Comparison of ENCODE assay signal across 8 cellular contexts in the genomic region with DNA sequence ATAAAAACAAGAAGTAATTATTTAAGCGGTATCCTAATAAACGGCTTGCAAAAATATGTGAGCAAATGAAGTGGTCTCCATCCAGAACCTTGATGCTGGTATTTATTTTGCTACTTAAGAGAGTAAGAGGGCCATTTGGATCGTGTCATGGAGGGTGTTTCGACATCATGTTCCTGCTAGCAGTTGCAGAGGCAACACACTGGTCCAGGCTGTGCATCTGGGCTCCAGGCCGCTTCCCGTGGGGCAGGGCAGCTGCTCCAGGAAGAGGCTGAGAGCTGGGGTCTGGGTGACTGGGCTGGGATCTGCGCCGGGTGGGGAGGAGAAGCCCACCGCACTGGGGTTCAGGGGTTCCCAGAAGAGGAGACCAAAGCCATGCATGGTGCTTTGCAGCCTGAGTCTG. TPM values are rescaled to one million over a fixed set of nuclear protein-coding genes. Genes with fewer than 3 reads are reported as not detected.
DNase-seq lines count a peak whose midpoint lies in the region; ATAC-seq, FAIRE-seq and TF ChIP-seq lines count a peak whose summit lies in the region.
"Not testable (repeated sequence)": the region's sequence is repeated elsewhere in the genome, so short reads cannot be mapped to it uniquely, and the experiment has no call there.

No MANE protein-coding gene starts in this region.

- H2AFZ ChIP-seq in IMR-90 (replicated peaks; ENCODE audit: low read length, poor library complexity), result not testable (repeated sequence)

- not testable (repeated sequence) for DNase-seq in IMR-90; Right ventricle myocardium inferior (ENCODE audit: missing footprints); heart left ventricle; left ventricle myocardium superior; left lung; pancreas; upper lobe of right lung

- WGBS in IMR-90 (ENCODE audit: extremely low coverage in 2 of 2, insufficient read length in 1 of 2), 2 experiments, result no CpG with 5 or more reads among the region's 9 CpGs
- WGBS in heart left ventricle, 4 donors, result no CpG with 5 or more reads among the region's 9 CpGs
- no CpG with 5 or more reads among the region's 9 CpGs for WGBS in pancreas, 2 donors

- TF ChIP-seq RAD21 in IMR-90 (IDR thresholded peaks at IDR 0.05; ENCODE audit: low read length), result not testable (repeated sequence)

- not testable (repeated sequence) for H3K18ac ChIP-seq in IMR-90 (ENCODE audit: low read depth, low read length)

- TF ChIP-seq POLR2A in IMR-90 (IDR thresholded peaks at IDR 0.05; ENCODE audit: low read depth, low read length); heart left ventricle (IDR thresholded peaks at IDR 0.05): not testable (repeated sequence)

- not testable (repeated sequence) for H3K4ac ChIP-seq in IMR-90 (ENCODE audit: low read depth, low read length)

- not testable (repeated sequence) for H3K4me2 ChIP-seq in IMR-90 (ENCODE audit: low read depth, low read length)

- not testable (repeated sequence) for H3K27ac ChIP-seq in IMR-90 (ENCODE audit: insufficient read depth, low read length); heart left ventricle; left lung; pancreas; upper lobe of right lung

- not testable (repeated sequence) for H4K8ac ChIP-seq in IMR-90 (ENCODE audit: low read depth in 2 of 2, low read length in 2 of 2)

- H4K20me1 ChIP-seq in IMR-90 (ENCODE audit: insufficient read depth, low read length), result not testable (repeated sequence)

- not testable (repeated sequence) for H3K27me3 ChIP-seq in IMR-90 (ENCODE audit: control insufficient read depth, insufficient read depth, low read length); heart left ventricle; left lung; pancreas; upper lobe of right lung

- H2AK9ac ChIP-seq in IMR-90 (replicated peaks; ENCODE audit: low read depth, low read length, poor library complexity), result not testable (repeated sequence)

- not testable (repeated sequence) for H3K9ac ChIP-seq in IMR-90 (ENCODE audit: low read depth, low read length)

- not testable (repeated sequence) for H3K14ac ChIP-seq in IMR-90 (replicated peaks; ENCODE audit: low read depth, low read length)

- not testable (repeated sequence) for H2BK20ac ChIP-seq in IMR-90 (ENCODE audit: low read depth, low read length)

- not testable (repeated sequence) for H3K9me1 ChIP-seq in IMR-90 (ENCODE audit: insufficient read depth, low read length)

- not testable (repeated sequence) for H4K5ac ChIP-seq in IMR-90 (ENCODE audit: low read depth, low read length)

- not testable (repeated sequence) for H3K23ac ChIP-seq in IMR-90 (ENCODE audit: low read depth, low read length)

- not testable (repeated sequence) for H3K36me3 ChIP-seq in IMR-90 (ENCODE audit: control insufficient read depth, insufficient read depth, low read length); heart left ventricle; left lung; pancreas; upper lobe of right lung

- TF ChIP-seq CTCF in IMR-90 (conservative IDR thresholded peaks at IDR 0.05; ENCODE audit: low read depth, low read length); heart left ventricle (IDR thresholded peaks at IDR 0.05); left lung (IDR thresholded peaks at IDR 0.05); pancreas (IDR thresholded peaks at IDR 0.05); upper lobe of right lung (IDR thresholded peaks at IDR 0.05): not testable (repeated sequence)

- dilution Hi-C loops in IMR-90 (cut with HindIII; ENCODE audit: low sequenced_read_pairs, unreplicated experiment), result not testable (repeated sequence)

- CTCF ChIA-PET in IMR-90 (lab: Yijun Ruan, JAX), result not testable (repeated sequence)

- ATAC-seq in IMR-90 (ENCODE audit: low read depth) (0 out of 2 replicates have a peak, but pooled peaks have one; percentile 27), Right ventricle myocardium inferior (peak; percentile 54), heart left ventricle (peak in 3 of 4 donors; percentile 44 to 62 (median 46)), left ventricle myocardium superior (peak; percentile 67), left lung (peak; percentile 24), pancreas (peak in 3 of 4 donors; percentile 7 to 53 (median 26)), upper lobe of right lung (peak; percentile 50)

- POLR2A ChIA-PET in IMR-90 (lab: Charles Lee; ENCODE audit: unreplicated experiment), result not testable (repeated sequence)

- not testable (repeated sequence) for BruUV-seq in IMR-90 (replicated peaks; lab: Mats Ljungman, UMichigan)

- H2BK120ac ChIP-seq in IMR-90 (ENCODE audit: low read depth, low read length), result not testable (repeated sequence)

- intact Hi-C loops in IMR-90 (cut with micrococcal nuclease); Right ventricle myocardium inferior (cut with DNase I); heart left ventricle (cut with DNase I); left ventricle myocardium superior (cut with micrococcal nuclease); left lung (cut with DNase I); pancreas (cut with DNase I); upper lobe of right lung (cut with DNase I): not testable (repeated sequence)

- not testable (repeated sequence) for H2BK5ac ChIP-seq in IMR-90 (ENCODE audit: low read depth, low read length, poor library complexity, severe bottlenecking)

- H3K79me1 ChIP-seq in IMR-90 (ENCODE audit: low read depth in 1 of 2, low read length in 2 of 2), result not testable (repeated sequence)

- in situ Hi-C loops in IMR-90 (cut with MboI; ENCODE audit: low sequenced_read_pairs), result not testable (repeated sequence)

- H2BK15ac ChIP-seq in IMR-90 (ENCODE audit: low read depth, low read length), result not testable (repeated sequence)

- not testable (repeated sequence) for H3K9me3 ChIP-seq in IMR-90 (ENCODE audit: control insufficient read depth, insufficient read depth, low read length); heart left ventricle; left lung; pancreas; upper lobe of right lung

- not testable (repeated sequence) for H3K4me3 ChIP-seq in IMR-90 (ENCODE audit: insufficient read depth, low read depth, low read length); heart left ventricle; left lung; pancreas; upper lobe of right lung

- H2AK5ac ChIP-seq in IMR-90 (ENCODE audit: low read depth, low read length), result not testable (repeated sequence)

- H3K4me1 ChIP-seq in IMR-90 (ENCODE audit: control insufficient read depth, insufficient read depth, low read length); heart left ventricle; left lung; pancreas; upper lobe of right lung: not testable (repeated sequence)

- FAIRE-seq in endometrium (lab: Jason Lieb, UNC), result peak; percentile 86
- not testable (repeated sequence) for FAIRE-seq in pancreas (lab: Jason Lieb, UNC)

- H4K91ac ChIP-seq in IMR-90 (ENCODE audit: insufficient read depth, low read depth, low read length), result not testable (repeated sequence)

- not testable (repeated sequence) for H3K56ac ChIP-seq in IMR-90 (ENCODE audit: extremely low read depth, insufficient read depth, low read length)

RNA-seq across cellular contexts. Expression of gene ICOSLG, which starts 46.3 kb away (rescaled TPM):
- total RNA-seq in IMR-90 (2012; rRNA removed) (under 0.01 TPM in 2 replicates), Right ventricle myocardium inferior (4.9 TPM), heart left ventricle (1 to 10 TPM in 8 of 9 donors, under 1 TPM in 1; 0.78 to 5.5 (median 1.5) TPM), left ventricle myocardium superior (4.4 TPM), left lung (1 to 10 TPM; 3.9 to 4.6 TPM), pancreas (1 to 10 TPM in 3 of 6 donors, under 1 TPM in 3; 0.46 to 2.7 (median 0.99) TPM), upper lobe of right lung (11.3 TPM)
- polyA plus RNA-seq in IMR-90 (2012; rRNA removed) (0.09 and 0.17 TPM in 2 replicates), heart left ventricle (1 to 10 TPM in 1 of 2 donors, under 1 TPM in 1; 0.80 to 2.6 TPM), pancreas (under 1 TPM; 0.72 to 0.87 TPM)
- polyA plus RNA-seq in IMR-90 (2012; cell fraction: cytosol; rRNA removed), result 0.02 TPM in 1 of 2 replicates, not detected in the other
- polyA plus RNA-seq in IMR-90 (2012; cell fraction: nucleus; rRNA removed; ENCODE audit: low replicate concordance), result 0.06 and 0.10 TPM in 2 replicates
